ENCODE assay signal across 22 cellular contexts in the genomic region with DNA sequence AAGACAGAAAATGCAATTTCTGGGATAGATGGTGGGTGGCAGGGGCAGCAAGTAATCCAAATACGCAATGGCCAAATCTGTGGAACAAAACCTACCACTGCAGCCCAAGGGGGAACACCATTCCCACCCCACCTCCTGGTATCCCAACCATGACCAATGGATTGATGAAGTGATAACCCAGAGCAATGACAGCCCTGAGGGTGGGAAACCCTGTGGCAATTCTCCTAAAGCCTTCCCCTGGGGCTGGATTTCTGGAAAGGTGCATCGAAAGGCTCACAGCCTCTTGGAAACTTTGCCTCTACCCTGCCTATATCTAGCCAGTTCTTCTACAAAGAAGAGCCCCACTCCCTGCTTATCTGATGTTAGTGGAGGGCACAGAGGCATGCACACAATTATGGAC. TPM values are rescaled to one million over a fixed set of nuclear protein-coding genes. Genes with fewer than 3 reads are reported as not detected.
DNase-seq lines count a peak whose midpoint lies in the region; ATAC-seq and TF ChIP-seq lines count a peak whose summit lies in the region.
"Had no signal": no experiment of that assay in that cellular context is flagged by ENCODE, and none has a peak within 500 bp of the region (broad histone marks: within the 10 kb centered on the region; RNA-seq: fewer than 3 reads in every experiment).

No MANE protein-coding gene starts in this region.

- H3K27ac ChIP-seq in SU-DHL-6 (ENCODE audit: low read depth, low read length) (peak overlapping the region; percentile 92), trophoblast cell (ENCODE audit: low read depth, low read length) (no peak overlapping the region)
- H3K27ac ChIP-seq: A549 had no signal

- no peaks in the 10 kb centered on the region for H3K9me3 ChIP-seq in SU-DHL-6 (ENCODE audit: insufficient read depth, low read length)
- no peaks in the 10 kb centered on the region for H3K9me3 ChIP-seq in trophoblast cell (ENCODE audit: insufficient read depth, low read depth, low read length)
- H3K9me3 ChIP-seq: A549, BE2C had no signal

- H3K36me3 Mint-ChIP-seq in CD14-positive monocyte: peaks cover 4 to 8% of the 10 kb centered on the region in 2 donors
- no peaks in the 10 kb centered on the region for H3K36me3 Mint-ChIP-seq in Calu3 (ENCODE audit: insufficient read depth, unreplicated experiment)
- no peaks in the 10 kb centered on the region for H3K36me3 Mint-ChIP-seq in naive thymus-derived CD8-positive, alpha-beta T cell
- H3K36me3 Mint-ChIP-seq: CD4-positive, alpha-beta memory T cell had no signal

- H3K4me1 Mint-ChIP-seq in CD14-positive monocyte (peaks cover 42% of the 10 kb centered on the region), Calu3 (ENCODE audit: low read depth, unreplicated experiment) (no peaks in the 10 kb centered on the region)
- peaks cover 0 to 22% (median 10%) of the 10 kb centered on the region in 4 donors for H3K4me1 Mint-ChIP-seq in naive thymus-derived CD8-positive, alpha-beta T cell

- H2BK12ac ChIP-seq in trophoblast cell (ENCODE audit: low read length): no peak overlapping the region

- no peak overlapping the region for H4K12ac ChIP-seq in trophoblast cell (ENCODE audit: low read depth, low read length)

- H3K4me3 ChIP-seq in GM12875 (ENCODE audit: low read depth, low read length) (peak overlapping the region; percentile 72), SU-DHL-6 (ENCODE audit: insufficient read depth, low read length, poor library complexity, severe bottlenecking) (no peak overlapping the region), trophoblast cell (ENCODE audit: low read depth, low read length) (no peak overlapping the region)
- H3K4me3 ChIP-seq: A549 had no signal

- H4K91ac ChIP-seq in trophoblast cell (ENCODE audit: low read depth, low read length): no peak overlapping the region

- no peak for DNase-seq in CD14-positive monocyte (ENCODE audit: low spot score)
- peak; percentile 41 to 73 for DNase-seq in trophoblast cell
- no peak for DNase-seq in Calu3
- DNase-seq in naive thymus-derived CD8-positive, alpha-beta T cell: no peak
- DNase-seq: BE2C; CD4-positive, alpha-beta memory T cell; DMS153; GOT3; IMR-90; NCI-H1694; NCI-H2171; NCI-H345; NCI-H524; NCI-H82; OCI-M1 had no signal

- no peak overlapping the region for H3K14ac ChIP-seq in trophoblast cell (ENCODE audit: low read length)

- no peak overlapping the region for H2BK5ac ChIP-seq in trophoblast cell (ENCODE audit: low read depth, low read length, poor library complexity)

- CTCF ChIA-PET in Calu3 (lab: Charles Lee): no interaction called here

- H3K4me3 Mint-ChIP-seq in CD14-positive monocyte: no peak overlapping the region
- H3K4me3 Mint-ChIP-seq in Calu3 (ENCODE audit: low read depth, unreplicated experiment): no peak overlapping the region
- no peak overlapping the region for H3K4me3 Mint-ChIP-seq in naive thymus-derived CD8-positive, alpha-beta T cell
- H3K4me3 Mint-ChIP-seq: CD4-positive, alpha-beta memory T cell had no signal

- H2AFZ ChIP-seq in SU-DHL-6 (ENCODE audit: low read depth, low read length, severe bottlenecking): no peak overlapping the region
- no peak overlapping the region for H2AFZ ChIP-seq in trophoblast cell (ENCODE audit: insufficient read depth, low read length, poor library complexity)

- H3K27ac Mint-ChIP-seq in CD14-positive monocyte: peak overlapping the region in 6 of 7 donors; percentile 0 to 78 (median 60)
- no peak overlapping the region for H3K27ac Mint-ChIP-seq in Calu3 (ENCODE audit: unreplicated experiment)
- no peak overlapping the region for H3K27ac Mint-ChIP-seq in naive thymus-derived CD8-positive, alpha-beta T cell
- H3K27ac Mint-ChIP-seq: CD4-positive, alpha-beta memory T cell had no signal

- H3K9ac ChIP-seq in SU-DHL-6 (ENCODE audit: low read length): peak overlapping the region; percentile 58
- no peak overlapping the region for H3K9ac ChIP-seq in trophoblast cell (ENCODE audit: low read length)

- no peaks in the 10 kb centered on the region for H3K9me2 ChIP-seq in SU-DHL-6 (replicated peaks; ENCODE audit: insufficient read depth, low read length)

- intact Hi-C loops in CD14-positive monocyte (cut with micrococcal nuclease): no loop called here
- intact Hi-C loops in Calu3 (cut with micrococcal nuclease; ENCODE audit: unreplicated experiment): no loop called here

- H3K4ac ChIP-seq in trophoblast cell (ENCODE audit: low read depth, low read length): no peak overlapping the region

- H3K36me3 ChIP-seq in SU-DHL-6 (ENCODE audit: low read length) (0 out of 2 replicates have a peak, but pooled peaks cover under 1% of the 10 kb centered on the region), trophoblast cell (ENCODE audit: control insufficient read depth in 1 of 2, insufficient read depth in 2 of 2, low read length in 2 of 2) (no peaks in the 10 kb centered on the region)
- H3K36me3 ChIP-seq: BE2C had no signal

- no peaks in the 10 kb centered on the region for H3K79me1 ChIP-seq in trophoblast cell (ENCODE audit: low read length)

- no peak for ATAC-seq in HG03521 (IDR thresholded peaks at IDR 0.05; ENCODE audit: unreplicated experiment)
- ATAC-seq in naive thymus-derived CD8-positive, alpha-beta T cell: no peak
- ATAC-seq: A549, HCT116, Right ventricle myocardium inferior had no signal

- no peak overlapping the region for H3K18ac ChIP-seq in trophoblast cell (ENCODE audit: low read length)

- no peaks in the 10 kb centered on the region for H3K4me1 ChIP-seq in trophoblast cell (ENCODE audit: control insufficient read depth in 1 of 2, insufficient read depth in 2 of 2, low read length in 2 of 2)
- H3K4me1 ChIP-seq: A549 had no signal

- no peaks in the 10 kb centered on the region for H3K27me3 Mint-ChIP-seq in CD14-positive monocyte (ENCODE audit: low read depth in 3 of 3)
- no peaks in the 10 kb centered on the region for H3K27me3 Mint-ChIP-seq in Calu3 (ENCODE audit: unreplicated experiment)
- no peaks in the 10 kb centered on the region for H3K27me3 Mint-ChIP-seq in naive thymus-derived CD8-positive, alpha-beta T cell
- H3K27me3 Mint-ChIP-seq: CD4-positive, alpha-beta memory T cell had no signal

- H3K27me3 ChIP-seq in SU-DHL-6 (ENCODE audit: low read length): no peaks in the 10 kb centered on the region
- no peaks in the 10 kb centered on the region for H3K27me3 ChIP-seq in trophoblast cell (ENCODE audit: insufficient read depth, low read length)
- H3K27me3 ChIP-seq: BE2C had no signal

- H2AK5ac ChIP-seq in trophoblast cell (ENCODE audit: low read length): no peak overlapping the region

- H3K4me2 ChIP-seq in SU-DHL-6 (ENCODE audit: low read depth, low read length, poor library complexity, severe bottlenecking) (peak overlapping the region; percentile 83), trophoblast cell (ENCODE audit: low read length) (no peak overlapping the region)
- H3K4me2 ChIP-seq: A549 had no signal

- POLR2A ChIA-PET in naive thymus-derived CD8-positive, alpha-beta T cell (lab: Charles Lee): no interaction called here

- H4K20me1 ChIP-seq in SU-DHL-6 (ENCODE audit: low read depth, low read length): no peaks in the 10 kb centered on the region

- H4K8ac ChIP-seq in trophoblast cell (ENCODE audit: low read depth, low read length): no peak overlapping the region

- H3K9me3 Mint-ChIP-seq in CD14-positive monocyte: no peaks in the 10 kb centered on the region
- H3K9me3 Mint-ChIP-seq in Calu3 (ENCODE audit: low read depth, unreplicated experiment): no peaks in the 10 kb centered on the region
- H3K9me3 Mint-ChIP-seq in naive thymus-derived CD8-positive, alpha-beta T cell: no peaks in the 10 kb centered on the region
- H3K9me3 Mint-ChIP-seq: CD4-positive, alpha-beta memory T cell had no signal

- H3K23ac ChIP-seq in trophoblast cell (ENCODE audit: low read length): no peak overlapping the region

- no peak overlapping the region for H2BK120ac ChIP-seq in trophoblast cell (ENCODE audit: insufficient read depth, low read length, poor library complexity)

- H3F3A ChIP-seq in SU-DHL-6 (ENCODE audit: insufficient read depth): peaks cover 70% of the 10 kb centered on the region

- no peak for TF ChIP-seq CTCF in CD14-positive monocyte (IDR thresholded peaks at IDR 0.05)
- TF ChIP-seq CTCF in GM12875 (IDR thresholded peaks at IDR 0.05; ENCODE audit: borderline replicate concordance, insufficient read depth, low read depth, low read length): no peak
- no peak for TF ChIP-seq CTCF in SU-DHL-6 (IDR thresholded peaks at IDR 0.05; ENCODE audit: insufficient read depth, low read length, poor library complexity, severe bottlenecking)
- no peak for TF ChIP-seq CTCF in Calu3 (IDR thresholded peaks at IDR 0.05; ENCODE audit: unreplicated experiment)

- WGBS in trophoblast cell (ENCODE audit: extremely low coverage, insufficient coverage, insufficient read length): no CpG with 5 or more reads among the region's 2 CpGs

- no TSS peak for BruUV-seq in Calu3 (replicated peaks; lab: Mats Ljungman, UMichigan)

- peaks cover 100% of the 10 kb centered on the region for H3K79me2 ChIP-seq in SU-DHL-6 (ENCODE audit: insufficient read depth, low read length)
- H3K79me2 ChIP-seq in trophoblast cell (ENCODE audit: control insufficient read depth, insufficient read depth, low read length, poor library complexity): no peaks in the 10 kb centered on the region

RNA-seq across cellular contexts. Expression of a gene that starts 59.9 kb away (rescaled TPM):
- polyA plus RNA-seq in CD14-positive monocyte: under 1 TPM; 0.13 to 0.54 TPM
- polyA plus RNA-seq in trophoblast cell (2013): 0.34 and 0.43 TPM in 2 replicates
- total RNA-seq in Calu3 (2022): 2.8 and 4.6 TPM in 2 replicates
- 100 to 1,000 TPM; 135 to 140 TPM for total RNA-seq in naive thymus-derived CD8-positive, alpha-beta T cell
- polyA plus RNA-seq in naive thymus-derived CD8-positive, alpha-beta T cell: 10 to 100 TPM; 57.8 to 92.2 (median 60.4) TPM
- total RNA-seq: IMR-90, SK-MEL-5 had no signal
- polyA plus RNA-seq: IMR-90 had no signal

Comparison
In these comparisons a context has a peak if more than half of its experiments do, and no peak if none do; other contexts are left out.
1. DNase-seq: peak in trophoblast cell (2 of 2); none in CD14-positive monocyte (single experiment), Calu3 (single experiment) and naive thymus-derived CD8-positive, alpha-beta T cell (0 of 10).
2. H3K27ac Mint-ChIP-seq: peak in CD14-positive monocyte (6 of 7); none in Calu3 (single experiment) and naive thymus-derived CD8-positive, alpha-beta T cell (0 of 10).
3. RNA of a gene that starts 59.9 kb away (total RNA-seq): 135 to 140 TPM in naive thymus-derived CD8-positive, alpha-beta T cell; 2.8 to 4.6 TPM in Calu3; every median in the first group is over 10 times any median in the second.